ENCODE assay signal across 8 cellular contexts in genomic region chr19:11581740-11582139, GRCh38. TPM values are rescaled to one million over a fixed set of nuclear protein-coding genes. Genes with fewer than 3 reads are reported as not detected.
DNase-seq lines count a peak whose midpoint lies in the region; ATAC-seq and TF ChIP-seq lines count a peak whose summit lies in the region.

No MANE protein-coding gene starts in this region.

- H3K27me3 ChIP-seq in DND-41 (ENCODE audit: insufficient read depth, low read length, poor library complexity) (no peaks in the 10 kb centered on the region), MG63 (no peaks in the 10 kb centered on the region)

- no peaks in the 10 kb centered on the region for H3K27me3 Mint-ChIP-seq in activated naive CD8-positive, alpha-beta T cell treated with anti-CD3 and anti-CD28 coated beads, Interleukin-2, amount 10 ng/mL, durations not matched to agents 7 days and 5 days

- peaks cover 24% of the 10 kb centered on the region for H3K4me1 Mint-ChIP-seq in activated naive CD8-positive, alpha-beta T cell treated with anti-CD3 and anti-CD28 coated beads, Interleukin-2, amount 10 ng/mL, durations not matched to agents 7 days and 5 days

- no peaks in the 10 kb centered on the region for H4K20me1 ChIP-seq in DND-41 (ENCODE audit: insufficient read depth, low read length)

- H3K79me2 ChIP-seq in DND-41 (ENCODE audit: insufficient read depth, low read length), result no peaks in the 10 kb centered on the region

- H3K4me3 ChIP-seq in DND-41 (ENCODE audit: low read depth in 1 of 2, low read length in 2 of 2), result peak overlapping the region in 1 of 2 experiments; percentile 16; a peak in 1 of 4 replicates
- H3K4me3 ChIP-seq in MG63, result no peak overlapping the region

- DNase-seq in DND-41 (peak; percentile 63), MG63 (peak; percentile 48), occipital lobe (lab: John Stamatoyannopoulos, UW) (no peak), AG08395 (ENCODE audit: low spot score) (no peak), NCI-H2029 treated with DMSO at 0.1 percent for 48 hours (lab: John Stamatoyannopoulos, UW) (no peak)
- DNase-seq in activated naive CD8-positive, alpha-beta T cell treated with anti-CD3 and anti-CD28 coated beads, Interleukin-2, amount 10 ng/mL, durations not matched to agents 7 days and 5 days, result no peak
- DNase-seq in stimulated activated CD4-positive, alpha-beta T cell treated with anti-CD3 and anti-CD28 coated beads, TNF-alpha, amount 100 ng/mL, for 4 hours (ENCODE audit: low read depth in 3 of 3), result peak in 2 of 3 experiments; percentile 21 to 35

- no peaks in the 10 kb centered on the region for H3K9me3 Mint-ChIP-seq in activated naive CD8-positive, alpha-beta T cell treated with anti-CD3 and anti-CD28 coated beads, Interleukin-2, amount 10 ng/mL, durations not matched to agents 7 days and 5 days

- H3K4me1 ChIP-seq in DND-41 (ENCODE audit: insufficient read depth, low read length), result peaks cover 20% of the 10 kb centered on the region

- peak overlapping the region; percentile 95 for H3K27ac Mint-ChIP-seq in activated naive CD8-positive, alpha-beta T cell treated with anti-CD3 and anti-CD28 coated beads, Interleukin-2, amount 10 ng/mL, durations not matched to agents 7 days and 5 days

- peak overlapping the region; percentile 44 for H3K9ac ChIP-seq in DND-41 (ENCODE audit: low read depth, low read length)

- H3K36me3 ChIP-seq in DND-41 (ENCODE audit: insufficient read depth, low read length), result no peaks in the 10 kb centered on the region
- H3K36me3 ChIP-seq in MG63, result no peaks in the 10 kb centered on the region

- peak overlapping the region; percentile 71 for H2AFZ ChIP-seq in DND-41 (ENCODE audit: low read depth, low read length)

- peak overlapping the region; percentile 20 for H3K4me2 ChIP-seq in DND-41 (ENCODE audit: insufficient read depth, low read length)

- H3K9me3 ChIP-seq in DND-41 (ENCODE audit: insufficient read depth, low read length, severe bottlenecking) (no peaks in the 10 kb centered on the region), MG63 (no peaks in the 10 kb centered on the region)

- H3K4me3 Mint-ChIP-seq in activated naive CD8-positive, alpha-beta T cell treated with anti-CD3 and anti-CD28 coated beads, Interleukin-2, amount 10 ng/mL, durations not matched to agents 7 days and 5 days, result peak overlapping the region; percentile 86

- TF ChIP-seq CTCF in DND-41 (IDR thresholded peaks at IDR 0.05; ENCODE audit: borderline replicate concordance, extremely low read depth, low read length, poor library complexity, severe bottlenecking), result no peak

- H3K27ac ChIP-seq in DND-41 (ENCODE audit: low read length), result peak overlapping the region; percentile 79

- peaks cover 3% of the 10 kb centered on the region for H3K36me3 Mint-ChIP-seq in activated naive CD8-positive, alpha-beta T cell treated with anti-CD3 and anti-CD28 coated beads, Interleukin-2, amount 10 ng/mL, durations not matched to agents 7 days and 5 days

- peak; percentile 85 for ATAC-seq in DND-41 (ENCODE audit: insufficient read depth, low read depth)
- peak; percentile 66 for ATAC-seq in GM21423 (IDR thresholded peaks at IDR 0.05; ENCODE audit: unreplicated experiment)
- ATAC-seq in activated naive CD8-positive, alpha-beta T cell treated with anti-CD3 and anti-CD28 coated beads, Interleukin-2, amount 10 ng/mL, durations not matched to agents 7 days and 5 days (ENCODE audit: low read depth), result peak; percentile 80

- POLR2A ChIA-PET in activated naive CD8-positive, alpha-beta T cell treated with anti-CD3 and anti-CD28 coated beads, Interleukin-2, amount 10 ng/mL, durations not matched to agents 7 days and 5 days (lab: Charles Lee), result interaction anchor here (0.7 to 2.0 kb wide), 7 partner anchors 14 to 651 kb away, joined by 3 to 9 read pairs (median 5); partner anchors contain the start of genes ELOF1, ZNF627 and ZNF69

RNA-seq across cellular contexts. Expression of gene ACP5, which starts 4.3 kb away (rescaled TPM):
- not detected in 2 replicates for total RNA-seq in MG63 (2014; rRNA removed; shearing (Covaris generic); ENCODE audit: low replicate concordance)
- total RNA-seq in activated naive CD8-positive, alpha-beta T cell treated with anti-CD3 and anti-CD28 coated beads, Interleukin-2, amount 10 ng/mL, durations not matched to agents 7 days and 5 days, result 10 to 100 TPM; 32.0 to 35.0 TPM
- total RNA-seq in occipital lobe, result 0.78 TPM

RNA-seq across cellular contexts. Expression of gene ZNF627, which starts 15.5 kb away (rescaled TPM):
- 32.4 and 33.2 TPM in 2 replicates for total RNA-seq in MG63 (2014; rRNA removed; shearing (Covaris generic); ENCODE audit: low replicate concordance)
- 1 to 10 TPM; 9.0 to 9.6 TPM for total RNA-seq in activated naive CD8-positive, alpha-beta T cell treated with anti-CD3 and anti-CD28 coated beads, Interleukin-2, amount 10 ng/mL, durations not matched to agents 7 days and 5 days
- total RNA-seq in occipital lobe, result 82.0 TPM

RNA-seq across cellular contexts. Expression of gene ELOF1, which starts 22.7 kb away (rescaled TPM):
- 51.6 and 111 TPM in 2 replicates for total RNA-seq in MG63 (2014; rRNA removed; shearing (Covaris generic); ENCODE audit: low replicate concordance)
- 10 to 100 TPM; 47.0 to 49.0 TPM for total RNA-seq in activated naive CD8-positive, alpha-beta T cell treated with anti-CD3 and anti-CD28 coated beads, Interleukin-2, amount 10 ng/mL, durations not matched to agents 7 days and 5 days
- total RNA-seq in occipital lobe, result 14.2 TPM

RNA-seq across cellular contexts. Expression of gene CNN1, which starts 43.1 kb away (rescaled TPM):
- 0.46 TPM in 1 of 2 replicates, not detected in the other for total RNA-seq in MG63 (2014; rRNA removed; shearing (Covaris generic); ENCODE audit: low replicate concordance)
- total RNA-seq in activated naive CD8-positive, alpha-beta T cell treated with anti-CD3 and anti-CD28 coated beads, Interleukin-2, amount 10 ng/mL, durations not matched to agents 7 days and 5 days, result not detected
- total RNA-seq in occipital lobe, result not detected

RNA-seq across cellular contexts. Expression of gene ECSIT, which starts 52.8 kb away (rescaled TPM):
- total RNA-seq in MG63 (2014; rRNA removed; shearing (Covaris generic); ENCODE audit: low replicate concordance), result 139 and 196 TPM in 2 replicates
- 10 to 100 TPM; 34.7 to 37.1 TPM for total RNA-seq in activated naive CD8-positive, alpha-beta T cell treated with anti-CD3 and anti-CD28 coated beads, Interleukin-2, amount 10 ng/mL, durations not matched to agents 7 days and 5 days
- 25.3 TPM for total RNA-seq in occipital lobe

Comparison
In these comparisons a context has a peak if more than half of its experiments do, and no peak if none do; other contexts are left out.
1. DNase-seq: peak in DND-41 (single experiment), MG63 (single experiment) and stimulated activated CD4-positive, alpha-beta T cell treated with anti-CD3 and anti-CD28 coated beads, TNF-alpha, amount 100 ng/mL, for 4 hours (2 of 3); none in activated naive CD8-positive, alpha-beta T cell treated with anti-CD3 and anti-CD28 coated beads, Interleukin-2, amount 10 ng/mL, durations not matched to agents 7 days and 5 days (single experiment), occipital lobe (single experiment), AG08395 (single experiment) and NCI-H2029 treated with DMSO at 0.1 percent for 48 hours (single experiment).
2. RNA of gene ACP5, which starts 4.3 kb away (total RNA-seq): 32.0 to 35.0 TPM in activated naive CD8-positive, alpha-beta T cell treated with anti-CD3 and anti-CD28 coated beads, Interleukin-2, amount 10 ng/mL, durations not matched to agents 7 days and 5 days; 0.78 TPM in occipital lobe (single experiment) and not detected in MG63; every median in the first group is over 10 times any median in the second.
3. Peak in every context shown above with its lines, with median percentiles within 50 percentile points of each other: ATAC-seq.